1 cellular context compared by ENCODE assay signal in the genomic region with DNA sequence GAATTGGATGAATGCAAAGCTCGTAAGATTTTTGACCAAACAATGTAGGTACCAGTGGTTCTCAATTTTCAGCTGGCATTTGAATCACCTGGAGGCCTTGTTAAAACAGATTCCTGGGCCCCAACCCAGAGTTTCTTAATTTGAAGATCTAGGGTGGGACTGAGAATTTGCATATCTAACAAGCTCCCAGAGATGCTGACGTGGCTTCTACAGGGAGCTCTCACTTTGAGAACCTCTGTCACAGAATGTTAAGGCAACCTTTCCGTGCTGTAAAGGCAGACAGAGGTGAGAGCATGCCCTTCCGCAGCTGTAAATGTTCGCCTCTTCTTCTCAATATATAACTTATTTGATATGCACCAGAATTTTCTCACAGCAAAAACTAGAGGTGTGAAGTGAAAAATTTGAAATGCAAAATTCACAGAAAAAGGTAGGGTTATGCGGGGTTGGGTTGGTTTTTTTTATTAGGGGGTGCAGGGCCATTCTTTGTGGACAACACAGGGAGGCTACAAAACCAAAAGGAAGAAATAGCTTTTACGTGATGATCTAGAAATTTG.
TF ChIP-seq lines count a peak whose summit lies in the region.

No MANE protein-coding gene starts in this region.

TF ChIP-seq in A549, 52 proteins besides CTCF, POLR2A, EP300 and RAD21 (continued from another document):
- TF ChIP-seq, protein P1, sequence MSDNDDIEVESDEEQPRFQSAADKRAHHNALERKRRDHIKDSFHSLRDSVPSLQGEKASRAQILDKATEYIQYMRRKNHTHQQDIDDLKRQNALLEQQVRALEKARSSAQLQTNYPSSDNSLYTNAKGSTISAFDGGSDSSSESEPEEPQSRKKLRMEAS (IDR thresholded peaks at IDR 0.05) = no peak
- TF ChIP-seq HEYL (CRISPR knock-in tag; IDR thresholded peaks at IDR 0.05) (no peak), HOXB5 (CRISPR knock-in tag; IDR thresholded peaks at IDR 0.05) (no peak), ZNF302 (CRISPR knock-in tag; IDR thresholded peaks at IDR 0.05) (no peak), EHF (CRISPR knock-in tag; IDR thresholded peaks at IDR 0.05) (no peak)
TF ChIP-seq in A549: peak in this region for 0.
